27 cellular contexts compared by ENCODE assay signal in the genomic region with DNA sequence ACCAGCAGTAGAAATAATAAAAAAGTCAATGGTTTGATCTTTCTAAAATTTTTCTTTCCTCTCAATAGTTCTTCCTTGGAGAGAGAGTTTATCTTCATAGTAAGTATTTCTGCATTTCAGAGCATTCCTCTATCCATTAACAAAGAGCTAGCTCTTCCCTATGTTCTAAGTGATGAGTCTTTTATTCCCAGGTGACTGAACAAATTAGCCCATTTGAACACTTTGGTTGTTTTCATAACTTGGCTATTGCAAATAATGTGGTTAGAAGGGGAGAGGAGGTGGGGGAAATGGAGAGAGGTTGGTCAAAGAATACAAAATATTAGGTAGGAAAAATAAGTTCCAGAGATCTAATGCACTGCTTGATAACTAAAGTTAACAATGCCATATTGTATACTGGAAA.
"Had no signal": no experiment of that assay in that cellular context is flagged by ENCODE, and none has a peak within 500 bp of the region (broad histone marks: within the 10 kb centered on the region; RNA-seq: fewer than 3 reads in every experiment).

No MANE protein-coding gene starts in this region.

- H3K4me3 Mint-ChIP-seq: stimulated activated effector memory CD8-positive, alpha-beta T cell treated with anti-CD3 and anti-CD28 coated beads, Interleukin-12 subunit alpha, Interleukin-12 subunit beta, amount 100 ng/mL, for 72 hours; stimulated activated memory B cell treated with anti-CD40 and anti-IgM and Interleukin-4, amounts not matched to agents 10 μg/mL and 1 μg/mL and 100 μg/mL, for 72 hours; stimulated activated naive B cell treated with anti-CD40 and anti-IgM and Interleukin-4, amounts not matched to agents 10 μg/mL and 1 μg/mL and 100 μg/mL, for 72 hours; stimulated activated naive CD8-positive, alpha-beta T cell treated with anti-CD3 and anti-CD28 coated beads, Interleukin-15, amount 100 ng/mL, for 72 hours; stimulated activated naive CD8-positive, alpha-beta T cell treated with anti-CD3 and anti-CD28 coated beads, Interleukin-15, Interleukin-2, amounts not matched to agents 100 ng/mL and 50 ng/mL, for 24 hours; type B pancreatic cell had no signal

- DNase-seq: stimulated activated CD4-positive, alpha-beta T cell treated with anti-CD3 and anti-CD28 coated beads, Interleukin-2, amount 100 ng/mL, for 48 hours; stimulated activated CD4-positive, alpha-beta T cell treated with anti-CD3 and anti-CD28 coated beads, Interleukin-4, amount 100 ng/mL, for 1 hour; stimulated activated CD4-positive, alpha-beta T cell treated with anti-CD3 and anti-CD28 coated beads, Interleukin-4, amount 100 ng/mL, for 24 hours; stimulated activated CD4-positive, alpha-beta T cell treated with anti-CD3 and anti-CD28 coated beads, Interleukin-4, amount 100 ng/mL, for 4 hours; stimulated activated CD8-positive, alpha-beta memory T cell treated with anti-CD3 and anti-CD28 coated beads, Interleukin-4, amount 100 ng/mL, for 48 hours; stimulated activated naive B cell treated with anti-CD40 and anti-IgM and Interleukin-4, amounts not matched to agents 10 μg/mL and 1 μg/mL and 100 μg/mL, for 72 hours; stimulated activated naive CD4-positive, alpha-beta T cell; stimulated activated naive CD4-positive, alpha-beta T cell treated with Interleukin-2 at 50 U/mL for 16 hours; stimulated activated naive CD8-positive, alpha-beta T cell treated with anti-CD3 and anti-CD28 coated beads, Interleukin-15, amount 100 ng/mL, for 72 hours; stimulated activated naive CD8-positive, alpha-beta T cell treated with anti-CD3 and anti-CD28 coated beads, Interleukin-15, Interleukin-2, amounts not matched to agents 100 U/mL and 50 U/mL, for 24 hours; stomach; substantia nigra; testis; thyroid gland; tibial artery; transverse colon; trophoblast cell; upper lobe of left lung; upper lobe of right lung had no signal

- H3K36me3 ChIP-seq: stomach, suprapubic skin, thoracic aorta, thyroid gland, tibial artery, tibial nerve, transverse colon, upper lobe of left lung, upper lobe of right lung, vagina had no signal

- H3K9me3 ChIP-seq: stomach, suprapubic skin, testis, thoracic aorta, thyroid gland, tibial artery, tibial nerve, transverse colon, upper lobe of left lung, upper lobe of right lung, vagina had no signal

- H3K9me3 Mint-ChIP-seq: stimulated activated effector memory CD8-positive, alpha-beta T cell treated with anti-CD3 and anti-CD28 coated beads, Interleukin-12 subunit alpha, Interleukin-12 subunit beta, amount 100 ng/mL, for 72 hours; stimulated activated memory B cell treated with anti-CD40 and anti-IgM and Interleukin-4, amounts not matched to agents 10 μg/mL and 1 μg/mL and 100 μg/mL, for 72 hours; stimulated activated naive CD8-positive, alpha-beta T cell treated with anti-CD3 and anti-CD28 coated beads, Interleukin-15, amount 100 ng/mL, for 72 hours; stimulated activated naive CD8-positive, alpha-beta T cell treated with anti-CD3 and anti-CD28 coated beads, Interleukin-15, Interleukin-2, amounts not matched to agents 100 ng/mL and 50 ng/mL, for 24 hours; type B pancreatic cell had no signal

- H3K27ac Mint-ChIP-seq: stimulated activated effector memory CD8-positive, alpha-beta T cell treated with anti-CD3 and anti-CD28 coated beads, Interleukin-12 subunit alpha, Interleukin-12 subunit beta, amount 100 ng/mL, for 72 hours; stimulated activated memory B cell treated with anti-CD40 and anti-IgM and Interleukin-4, amounts not matched to agents 10 μg/mL and 1 μg/mL and 100 μg/mL, for 72 hours; stimulated activated naive B cell treated with anti-CD40 and anti-IgM and Interleukin-4, amounts not matched to agents 10 μg/mL and 1 μg/mL and 100 μg/mL, for 72 hours; stimulated activated naive CD8-positive, alpha-beta T cell treated with anti-CD3 and anti-CD28 coated beads, Interleukin-15, amount 100 ng/mL, for 72 hours; stimulated activated naive CD8-positive, alpha-beta T cell treated with anti-CD3 and anti-CD28 coated beads, Interleukin-15, Interleukin-2, amounts not matched to agents 100 ng/mL and 50 ng/mL, for 24 hours; type B pancreatic cell had no signal

- H3K4me1 Mint-ChIP-seq: stimulated activated effector memory CD8-positive, alpha-beta T cell treated with anti-CD3 and anti-CD28 coated beads, Interleukin-12 subunit alpha, Interleukin-12 subunit beta, amount 100 ng/mL, for 72 hours; stimulated activated memory B cell treated with anti-CD40 and anti-IgM and Interleukin-4, amounts not matched to agents 10 μg/mL and 1 μg/mL and 100 μg/mL, for 72 hours; stimulated activated naive B cell treated with anti-CD40 and anti-IgM and Interleukin-4, amounts not matched to agents 10 μg/mL and 1 μg/mL and 100 μg/mL, for 72 hours; stimulated activated naive CD8-positive, alpha-beta T cell treated with anti-CD3 and anti-CD28 coated beads, Interleukin-15, amount 100 ng/mL, for 72 hours had no signal

- H3K27ac ChIP-seq: stomach, suprapubic skin, testis, thoracic aorta, thyroid gland, tibial artery, tibial nerve, transverse colon, upper lobe of left lung, upper lobe of right lung, vagina had no signal

- ATAC-seq: stimulated activated effector memory CD8-positive, alpha-beta T cell treated with anti-CD3 and anti-CD28 coated beads, Interleukin-12 subunit alpha, Interleukin-12 subunit beta, amount 100 ng/mL, for 72 hours; stimulated activated memory B cell treated with anti-CD40 and anti-IgM and Interleukin-4, amounts not matched to agents 10 μg/mL and 1 μg/mL and 100 μg/mL, for 72 hours; stimulated activated naive B cell treated with anti-CD40 and anti-IgM and Interleukin-4, amounts not matched to agents 10 μg/mL and 1 μg/mL and 100 μg/mL, for 72 hours; stimulated activated naive CD8-positive, alpha-beta T cell treated with anti-CD3 and anti-CD28 coated beads, Interleukin-15, amount 100 ng/mL, for 72 hours; stimulated activated naive CD8-positive, alpha-beta T cell treated with anti-CD3 and anti-CD28 coated beads, Interleukin-15, Interleukin-2, amounts not matched to agents 100 U/mL and 50 U/mL, for 24 hours; upper lobe of right lung had no signal

- H3K36me3 Mint-ChIP-seq: stimulated activated effector memory CD8-positive, alpha-beta T cell treated with anti-CD3 and anti-CD28 coated beads, Interleukin-12 subunit alpha, Interleukin-12 subunit beta, amount 100 ng/mL, for 72 hours; stimulated activated memory B cell treated with anti-CD40 and anti-IgM and Interleukin-4, amounts not matched to agents 10 μg/mL and 1 μg/mL and 100 μg/mL, for 72 hours; stimulated activated naive B cell treated with anti-CD40 and anti-IgM and Interleukin-4, amounts not matched to agents 10 μg/mL and 1 μg/mL and 100 μg/mL, for 72 hours; type B pancreatic cell had no signal

- H3K4me1 ChIP-seq: stomach, suprapubic skin, testis, thyroid gland, tibial artery, tibial nerve, transverse colon, upper lobe of left lung, upper lobe of right lung, vagina had no signal

- H3K27me3 Mint-ChIP-seq: stimulated activated memory B cell treated with anti-CD40 and anti-IgM and Interleukin-4, amounts not matched to agents 10 μg/mL and 1 μg/mL and 100 μg/mL, for 72 hours; stimulated activated naive B cell treated with anti-CD40 and anti-IgM and Interleukin-4, amounts not matched to agents 10 μg/mL and 1 μg/mL and 100 μg/mL, for 72 hours; stimulated activated naive CD8-positive, alpha-beta T cell treated with anti-CD3 and anti-CD28 coated beads, Interleukin-15, amount 100 ng/mL, for 72 hours; stimulated activated naive CD8-positive, alpha-beta T cell treated with anti-CD3 and anti-CD28 coated beads, Interleukin-15, Interleukin-2, amounts not matched to agents 100 ng/mL and 50 ng/mL, for 24 hours; type B pancreatic cell had no signal

- H3K27me3 ChIP-seq: stomach, suprapubic skin, testis, thyroid gland, tibial artery, tibial nerve, transverse colon, upper lobe of left lung, upper lobe of right lung, vagina had no signal

- H3K4me3 ChIP-seq: stomach, suprapubic skin, testis, thoracic aorta, thyroid gland, tibial artery, tibial nerve, transverse colon, upper lobe of left lung, upper lobe of right lung, vagina had no signal
